Comparison of ENCODE assay signal across 8 cellular contexts in genomic region chr11:57792870-57793269, GRCh38.
A peak's percentile ranks its signal among the peaks of the same experiment; 100 is the strongest.
DNase-seq lines count a peak whose midpoint lies in the region; ATAC-seq and TF ChIP-seq lines count a peak whose summit lies in the region.

No MANE protein-coding gene starts in this region.

- peaks cover 10% of the 10 kb centered on the region for H3K36me3 Mint-ChIP-seq in effector memory CD8-positive, alpha-beta T cell (ENCODE audit: insufficient read depth)
- H3K36me3 Mint-ChIP-seq in nephron progenitor cell (ENCODE audit: low read depth): peaks cover 72% of the 10 kb centered on the region

- DNase-seq in NOMO-1 (lab: John Stamatoyannopoulos, UW; ENCODE audit: unreplicated experiment in 2 of 2) (peak; percentile 15 to 56), pons (ENCODE audit: low spot score) (peak; percentile 61), HUDEP-2 (lab: John Stamatoyannopoulos, UW; ENCODE audit: unreplicated experiment in 76 of 76) (no peak), NCI-H2196 treated with DMSO at 0.1 percent for 48 hours (lab: John Stamatoyannopoulos, UW; ENCODE audit: unreplicated experiment) (no peak), nephron progenitor cell (no peak)
- DNase-seq in effector memory CD8-positive, alpha-beta T cell: no peak
- DNase-seq in activated CD4-positive, CD25-positive, alpha-beta regulatory T cell (lab: John Stamatoyannopoulos, UW): no peak

- TF ChIP-seq POLR2A in GM18505 (IDR thresholded peaks at IDR 0.05; ENCODE audit: borderline replicate concordance, extremely low read depth, insufficient read depth, insufficient read length): no peak

- H3K4me3 Mint-ChIP-seq in effector memory CD8-positive, alpha-beta T cell: peak overlapping the region; percentile 55 to 64
- no peak overlapping the region for H3K4me3 Mint-ChIP-seq in nephron progenitor cell

- ATAC-seq in GM18505 (IDR thresholded peaks at IDR 0.05; ENCODE audit: unreplicated experiment): peak; percentile 17
- ATAC-seq in effector memory CD8-positive, alpha-beta T cell (replicated peaks): peak; percentile 6

- H3K4me1 Mint-ChIP-seq in effector memory CD8-positive, alpha-beta T cell (ENCODE audit: low read depth in 2 of 2): peaks cover 17 to 28% of the 10 kb centered on the region in 2 donors
- peaks cover 12% of the 10 kb centered on the region for H3K4me1 Mint-ChIP-seq in nephron progenitor cell

- TF ChIP-seq CTCF in nephron progenitor cell (IDR thresholded peaks at IDR 0.05): no peak

- peak overlapping the region; percentile 90 to 93 for H3K27ac Mint-ChIP-seq in effector memory CD8-positive, alpha-beta T cell
- H3K27ac Mint-ChIP-seq in nephron progenitor cell: no peak overlapping the region

- no peaks in the 10 kb centered on the region for H3K9me3 Mint-ChIP-seq in effector memory CD8-positive, alpha-beta T cell
- no peaks in the 10 kb centered on the region for H3K9me3 Mint-ChIP-seq in nephron progenitor cell

- no peaks in the 10 kb centered on the region for H3K27me3 Mint-ChIP-seq in effector memory CD8-positive, alpha-beta T cell
- H3K27me3 Mint-ChIP-seq in nephron progenitor cell (ENCODE audit: low read depth, poor library complexity): peaks cover 4% of the 10 kb centered on the region

Comparison
In these comparisons a context has a peak if more than half of its experiments do, and no peak if none do; other contexts are left out.
1. DNase-seq: peak in NOMO-1 (2 of 2) and pons (single experiment); none in effector memory CD8-positive, alpha-beta T cell (0 of 3), activated CD4-positive, CD25-positive, alpha-beta regulatory T cell (0 of 4), HUDEP-2 (0 of 76), NCI-H2196 treated with DMSO at 0.1 percent for 48 hours (single experiment) and nephron progenitor cell (single experiment).